Comparison of ENCODE assay signal across 35 cellular contexts in the genomic region with DNA sequence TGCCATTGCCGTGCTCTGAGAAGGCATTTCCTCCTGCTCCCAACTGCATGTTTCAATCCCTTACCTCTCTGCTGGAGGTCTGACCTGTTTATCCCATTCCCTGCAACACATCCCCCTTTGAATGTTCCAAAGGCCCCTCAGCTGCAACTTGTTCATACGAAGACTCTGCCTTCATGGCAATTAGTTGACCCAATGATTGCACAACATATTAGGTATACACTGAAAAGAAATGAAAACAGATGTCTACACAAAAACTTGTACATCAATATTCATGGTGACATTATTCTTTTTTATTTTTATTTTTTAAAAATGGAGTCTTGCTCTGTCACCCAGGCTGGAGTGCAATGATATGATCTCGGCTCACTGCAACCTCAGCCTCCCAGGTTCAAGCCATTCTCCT. TPM values are rescaled to one million over a fixed set of nuclear protein-coding genes. Genes with fewer than 3 reads are reported as not detected.
DNase-seq lines count a peak whose midpoint lies in the region; ATAC-seq, FAIRE-seq and TF ChIP-seq lines count a peak whose summit lies in the region.
"Had no signal": no experiment of that assay in that cellular context is flagged by ENCODE, and none has a peak within 500 bp of the region (broad histone marks: within the 10 kb centered on the region; RNA-seq: fewer than 3 reads in every experiment).

No MANE protein-coding gene starts in this region.

- no peaks in the 10 kb centered on the region for H3K36me3 Mint-ChIP-seq in stimulated activated effector memory CD8-positive, alpha-beta T cell treated with anti-CD3 and anti-CD28 coated beads, Interleukin-12 subunit alpha, Interleukin-12 subunit beta, amount 100 ng/mL, for 72 hours
- H3K36me3 Mint-ChIP-seq: CD14-positive monocyte had no signal

- H3K56ac ChIP-seq in IMR-90 (ENCODE audit: extremely low read depth, insufficient read depth, low read length), result no peak overlapping the region

- DNase-seq in HepG2 (ENCODE audit: low spot score), result no peak
- DNase-seq in right lobe of liver, result no peak
- no peak for DNase-seq in IMR-90
- no peak for DNase-seq in K562 (ENCODE audit: extremely low read depth in 1 of 4, low spot score in 3 of 4)
- no peak for DNase-seq in stimulated activated effector memory CD8-positive, alpha-beta T cell treated with anti-CD3 and anti-CD28 coated beads, Interleukin-12 subunit alpha, Interleukin-12 subunit beta, amount 100 ng/mL, for 72 hours (ENCODE audit: low spot score in 2 of 2)
- DNase-seq: 8988T; ACHN; AML-193; BE2C; C1 segment of cervical spinal cord; Caco-2; Calu3; CD4-positive, alpha-beta memory T cell; CD4-positive, alpha-beta T cell; CD4-positive, CD25-positive, alpha-beta regulatory T cell; CD8-positive, alpha-beta memory T cell; CD8-positive, alpha-beta T cell; COR-L47; DMS 273 treated with DMSO at 0.1 percent for 48 hours; DMS153; DMS53; DMS79; DMS79 treated with DMSO at 0.1 percent for 48 hours; DND-41; EL had no signal

- in situ Hi-C loops in HepG2 (cut with HindIII; ENCODE audit: extremely low pct_ligation_motif_present, low pct_unique_long_range_greater_than_20kb) (no loop called here), IMR-90 (cut with MboI; ENCODE audit: low sequenced_read_pairs) (no loop called here), K562 (cut with MboI) (no loop called here)

- FAIRE-seq in HepG2 (lab: Jason Lieb, UNC) (no peak), K562 (lab: Jason Lieb, UNC) (no peak)
- FAIRE-seq: A204.1, A549, D721Med had no signal

- no peak overlapping the region for H3K18ac ChIP-seq in IMR-90 (ENCODE audit: low read depth, low read length)

- TF ChIP-seq CTCF in HepG2 (CRISPR knock-in tag; IDR thresholded peaks at IDR 0.05), result no peak
- no peak for TF ChIP-seq CTCF in right lobe of liver (IDR thresholded peaks at IDR 0.05)
- no peak for TF ChIP-seq CTCF in IMR-90 (conservative IDR thresholded peaks at IDR 0.05; ENCODE audit: low read depth, low read length)
- no peak for TF ChIP-seq CTCF in K562 (IDR thresholded peaks at IDR 0.05 in 2 of 3, conservative IDR thresholded peaks at IDR 0.05 in 1 of 3; ENCODE audit: insufficient read depth in 2 of 3, low read depth in 1 of 3, low read length in 3 of 3)

- TF ChIP-seq POLR2A in HepG2 (IDR thresholded peaks at IDR 0.05; ENCODE audit: insufficient read depth in 1 of 2, low read depth in 2 of 2, low read length in 2 of 2), result no peak
- TF ChIP-seq POLR2A in right lobe of liver (IDR thresholded peaks at IDR 0.05), result no peak
- TF ChIP-seq POLR2A in IMR-90 (IDR thresholded peaks at IDR 0.05; ENCODE audit: low read depth, low read length), result no peak
- no peak for TF ChIP-seq POLR2A in K562 (conservative IDR thresholded peaks at IDR 0.05)

- H3K9ac ChIP-seq in HepG2 (ENCODE audit: insufficient read depth, low read depth, low read length) (no peak overlapping the region), IMR-90 (ENCODE audit: low read depth, low read length) (no peak overlapping the region), K562 (ENCODE audit: insufficient read depth in 1 of 2, low read depth in 2 of 2, low read length in 2 of 2) (no peak overlapping the region)
- H3K9ac ChIP-seq: BLaER1; BLaER1 treated with 17β-estradiol and CSF1 and Interleukin-3, amounts not matched to agents 10 nM and 100 nM had no signal

- POLR2A ChIA-PET in HepG2 (lab: Yijun Ruan, JAX) (no interaction called here), IMR-90 (lab: Charles Lee; ENCODE audit: unreplicated experiment) (no interaction called here), K562 (lab: Yijun Ruan, JAX) (no interaction called here)

- H3K79me2 ChIP-seq in HepG2 (ENCODE audit: insufficient read depth, low read length) (no peaks in the 10 kb centered on the region), K562 (ENCODE audit: control insufficient read depth, insufficient read depth, low read length) (no peaks in the 10 kb centered on the region)

- H3K27ac ChIP-seq in HepG2 (ENCODE audit: extremely low read length, insufficient read depth, low read length), result no peak overlapping the region
- no peak overlapping the region for H3K27ac ChIP-seq in right lobe of liver
- H3K27ac ChIP-seq in IMR-90 (ENCODE audit: insufficient read depth, low read length), result no peak overlapping the region
- no peak overlapping the region for H3K27ac ChIP-seq in K562 (ENCODE audit: extremely low read depth, low read depth, low read length)
- H3K27ac ChIP-seq: 22Rv1; A549; BLaER1; BLaER1 treated with 17β-estradiol and CSF1 and Interleukin-3, amounts not matched to agents 10 nM and 100 nM; C4-2B had no signal

- H3K4me2 ChIP-seq in HepG2 (ENCODE audit: low read depth, low read length), result no peak overlapping the region
- H3K4me2 ChIP-seq in IMR-90 (ENCODE audit: low read depth, low read length), result no peak overlapping the region
- H3K4me2 ChIP-seq in K562 (ENCODE audit: insufficient read depth, low read length), result no peak overlapping the region
- H3K4me2 ChIP-seq: A549; BLaER1; BLaER1 treated with 17β-estradiol and CSF1 and Interleukin-3, amounts not matched to agents 10 nM and 100 nM had no signal

- peaks cover 8% of the 10 kb centered on the region for H3K9me3 Mint-ChIP-seq in stimulated activated effector memory CD8-positive, alpha-beta T cell treated with anti-CD3 and anti-CD28 coated beads, Interleukin-12 subunit alpha, Interleukin-12 subunit beta, amount 100 ng/mL, for 72 hours

- 92% methylated on average over 3 of the region's 3 CpGs for WGBS in HepG2 (ENCODE audit: low lambda C conversion rate)
- WGBS in right lobe of liver (ENCODE audit: insufficient coverage, low coverage, low lambda C conversion rate, missing lambda C conversion rate), result 89% methylated on average over 2 of the region's 3 CpGs
- WGBS in IMR-90 (ENCODE audit: extremely low coverage in 2 of 2, insufficient read length in 1 of 2), 2 experiments, result no CpG with 5 or more reads among the region's 3 CpGs
- WGBS in K562 (ENCODE audit: insufficient coverage, low coverage, missing lambda C conversion rate), result 8% methylated on average over 3 of the region's 3 CpGs

- dilution Hi-C loops in IMR-90 (cut with HindIII; ENCODE audit: low sequenced_read_pairs, unreplicated experiment), result no loop called here

- no peak overlapping the region for H2BK120ac ChIP-seq in IMR-90 (ENCODE audit: low read depth, low read length)

- CTCF ChIA-PET in HepG2 (lab: Yijun Ruan, JAX; ENCODE audit: low intra/inter-chr PET ratio, low total read pairs), result no interaction called here
- CTCF ChIA-PET in IMR-90 (lab: Yijun Ruan, JAX), result no interaction called here
- CTCF ChIA-PET in K562 (lab: Yijun Ruan, JAX; ENCODE audit: low intra/inter-chr PET ratio), result no interaction called here

- ATAC-seq in HepG2 (no peak), right lobe of liver (no peak), IMR-90 (ENCODE audit: low read depth) (no peak), K562 (no peak), GM19035 (IDR thresholded peaks at IDR 0.05; ENCODE audit: unreplicated experiment) (no peak)
- no peak for ATAC-seq in stimulated activated effector memory CD8-positive, alpha-beta T cell treated with anti-CD3 and anti-CD28 coated beads, Interleukin-12 subunit alpha, Interleukin-12 subunit beta, amount 100 ng/mL, for 72 hours
- ATAC-seq: A549; CD8-positive, alpha-beta T cell had no signal

- H4K20me1 ChIP-seq in HepG2 (ENCODE audit: insufficient read depth, low read length) (no peaks in the 10 kb centered on the region), IMR-90 (ENCODE audit: insufficient read depth, low read length) (no peaks in the 10 kb centered on the region), K562 (replicated peaks; ENCODE audit: control insufficient read depth, insufficient read depth, low read length) (no peaks in the 10 kb centered on the region)
- H4K20me1 ChIP-seq: BLaER1; BLaER1 treated with 17β-estradiol and CSF1 and Interleukin-3, amounts not matched to agents 10 nM and 100 nM had no signal

- H3K14ac ChIP-seq in IMR-90 (replicated peaks; ENCODE audit: low read depth, low read length), result no peak overlapping the region

- H3K4me3 Mint-ChIP-seq in stimulated activated effector memory CD8-positive, alpha-beta T cell treated with anti-CD3 and anti-CD28 coated beads, Interleukin-12 subunit alpha, Interleukin-12 subunit beta, amount 100 ng/mL, for 72 hours, result no peak overlapping the region
- H3K4me3 Mint-ChIP-seq: B cell; CD14-positive monocyte; CD4-positive, alpha-beta memory T cell; CD4-positive, alpha-beta T cell; CD4-positive, CD25-positive, alpha-beta regulatory T cell; CD8-positive, alpha-beta T cell had no signal

- no peak overlapping the region for H2AK9ac ChIP-seq in IMR-90 (replicated peaks; ENCODE audit: low read depth, low read length, poor library complexity)

- peaks cover 2 to 4% of the 10 kb centered on the region in 2 experiments; a peak in 2 of 5 replicates for H3K36me3 ChIP-seq in HepG2 (replicated peaks in 1 of 2; ENCODE audit: control insufficient read depth in 1 of 2, insufficient read depth in 2 of 2, low read length in 2 of 2)
- H3K36me3 ChIP-seq in right lobe of liver, result no peaks in the 10 kb centered on the region
- no peaks in the 10 kb centered on the region for H3K36me3 ChIP-seq in IMR-90 (ENCODE audit: control insufficient read depth, insufficient read depth, low read length)
- H3K36me3 ChIP-seq in K562 (ENCODE audit: control insufficient read depth, insufficient read depth, low read length), result no peaks in the 10 kb centered on the region

- no peak overlapping the region for H3K23ac ChIP-seq in IMR-90 (ENCODE audit: low read depth, low read length)

- H3K27me3 ChIP-seq in HepG2 (ENCODE audit: control insufficient read depth in 1 of 2, insufficient read depth in 2 of 2, low read length in 2 of 2) (no peaks in the 10 kb centered on the region), right lobe of liver (no peaks in the 10 kb centered on the region), IMR-90 (ENCODE audit: control insufficient read depth, insufficient read depth, low read length) (no peaks in the 10 kb centered on the region), K562 (ENCODE audit: control insufficient read depth in 2 of 2, insufficient read depth in 2 of 2, low read length in 2 of 2) (peaks cover 0 to 15% of the 10 kb centered on the region in 2 experiments; a peak in 3 of 5 replicates)
- H3K27me3 ChIP-seq: BE2C; BLaER1; BLaER1 treated with 17β-estradiol and CSF1 and Interleukin-3, amounts not matched to agents 10 nM and 100 nM had no signal

- no peak overlapping the region for H2BK20ac ChIP-seq in IMR-90 (ENCODE audit: low read depth, low read length)

- H2AFZ ChIP-seq in HepG2 (ENCODE audit: low read length) (no peak overlapping the region), IMR-90 (replicated peaks; ENCODE audit: low read length, poor library complexity) (no peak overlapping the region), K562 (ENCODE audit: low read depth, low read length) (no peak overlapping the region)

- H2AK5ac ChIP-seq in IMR-90 (ENCODE audit: low read depth, low read length), result no peak overlapping the region

- H3K9me1 ChIP-seq in IMR-90 (ENCODE audit: insufficient read depth, low read length), result no peaks in the 10 kb centered on the region
- H3K9me1 ChIP-seq in K562 (ENCODE audit: control insufficient read depth, insufficient read depth, low read length), result no peaks in the 10 kb centered on the region

- H3K4me3 ChIP-seq in HepG2 (replicated peaks in 1 of 3; ENCODE audit: insufficient read depth in 1 of 3, low read depth in 2 of 3, low read length in 3 of 3) (no peak overlapping the region), right lobe of liver (no peak overlapping the region), IMR-90 (ENCODE audit: insufficient read depth, low read depth, low read length) (no peak overlapping the region), K562 (no peak overlapping the region)
- H3K4me3 ChIP-seq: A549; BLaER1; BLaER1 treated with 17β-estradiol and CSF1 and Interleukin-3, amounts not matched to agents 10 nM and 100 nM had no signal

- H2BK5ac ChIP-seq in IMR-90 (ENCODE audit: low read depth, low read length, poor library complexity, severe bottlenecking), result no peak overlapping the region

- H3K9me3 ChIP-seq in HepG2 (ENCODE audit: low read length) (peaks cover 12% of the 10 kb centered on the region), right lobe of liver (no peaks in the 10 kb centered on the region), IMR-90 (ENCODE audit: control insufficient read depth, insufficient read depth, low read length) (peaks cover 5% of the 10 kb centered on the region), K562 (replicated peaks; ENCODE audit: control insufficient read depth, insufficient read depth, low read depth, low read length) (0 out of 2 replicates have a peak, but pooled peaks cover 2% of the 10 kb centered on the region)
- H3K9me3 ChIP-seq: BE2C, Caco-2 had no signal

- no peak overlapping the region for H3K27ac Mint-ChIP-seq in stimulated activated effector memory CD8-positive, alpha-beta T cell treated with anti-CD3 and anti-CD28 coated beads, Interleukin-12 subunit alpha, Interleukin-12 subunit beta, amount 100 ng/mL, for 72 hours
- H3K27ac Mint-ChIP-seq: B cell; CD14-positive monocyte; CD4-positive, alpha-beta memory T cell; CD4-positive, alpha-beta T cell; CD4-positive, CD25-positive, alpha-beta regulatory T cell; CD8-positive, alpha-beta T cell had no signal

- H4K5ac ChIP-seq in IMR-90 (ENCODE audit: low read depth, low read length), result no peak overlapping the region

- H3K4ac ChIP-seq in IMR-90 (ENCODE audit: low read depth, low read length), result no peak overlapping the region

- H3K79me1 ChIP-seq in IMR-90 (ENCODE audit: low read depth in 1 of 2, low read length in 2 of 2), result no peaks in the 10 kb centered on the region

- H2BK15ac ChIP-seq in IMR-90 (ENCODE audit: low read depth, low read length), result no peak overlapping the region

- H3K4me1 ChIP-seq in HepG2 (ENCODE audit: insufficient read depth, low read length), result peaks cover 29% of the 10 kb centered on the region
- H3K4me1 ChIP-seq in right lobe of liver, result no peaks in the 10 kb centered on the region
- no peaks in the 10 kb centered on the region for H3K4me1 ChIP-seq in IMR-90 (ENCODE audit: control insufficient read depth, insufficient read depth, low read length)
- peaks cover 0 to 4% of the 10 kb centered on the region in 2 experiments; a peak in 2 of 5 replicates for H3K4me1 ChIP-seq in K562 (replicated peaks in 1 of 2; ENCODE audit: control insufficient read depth in 2 of 2, insufficient read depth in 2 of 2, low read length in 2 of 2)
- H3K4me1 ChIP-seq: A549, BE2C, Caco-2 had no signal

- H3K4me1 Mint-ChIP-seq in stimulated activated effector memory CD8-positive, alpha-beta T cell treated with anti-CD3 and anti-CD28 coated beads, Interleukin-12 subunit alpha, Interleukin-12 subunit beta, amount 100 ng/mL, for 72 hours, result no peaks in the 10 kb centered on the region
- H3K4me1 Mint-ChIP-seq: B cell; CD14-positive monocyte; CD8-positive, alpha-beta memory T cell had no signal

- no peak overlapping the region for H4K91ac ChIP-seq in IMR-90 (ENCODE audit: insufficient read depth, low read depth, low read length)

- no peak for TF ChIP-seq EP300 in HepG2 (IDR thresholded peaks at IDR 0.05; ENCODE audit: low read depth in 2 of 2, low read length in 2 of 2)
- TF ChIP-seq EP300 in HepG2 (CRISPR knock-in tag; IDR thresholded peaks at IDR 0.05; ENCODE audit: borderline replicate concordance), result no peak
- TF ChIP-seq EP300 in K562 (IDR thresholded peaks at IDR 0.05; ENCODE audit: low read length), result no peak

- BruUV-seq in HepG2 (replicated peaks; lab: Mats Ljungman, UMichigan) (no TSS peak), IMR-90 (replicated peaks; lab: Mats Ljungman, UMichigan) (no TSS peak), K562 (replicated peaks; lab: Mats Ljungman, UMichigan) (no TSS peak)

- no peak overlapping the region for H4K8ac ChIP-seq in IMR-90 (ENCODE audit: low read depth in 2 of 2, low read length in 2 of 2)

- TF ChIP-seq RAD21 in HepG2 (CRISPR knock-in tag; IDR thresholded peaks at IDR 0.05) (no peak), IMR-90 (IDR thresholded peaks at IDR 0.05; ENCODE audit: low read length) (no peak), K562 (CRISPR knock-in tag; conservative IDR thresholded peaks at IDR 0.05 in 1 of 2, IDR thresholded peaks at IDR 0.05 in 1 of 2) (no peak)

- intact Hi-C loops in HepG2 (cut with micrococcal nuclease; ENCODE audit: unreplicated experiment), result no loop called here
- intact Hi-C loops in right lobe of liver (cut with DNase I), result no loop called here
- intact Hi-C loops in IMR-90 (cut with micrococcal nuclease), result no loop called here
- intact Hi-C loops in K562 (cut with micrococcal nuclease), result no loop called here

RNA-seq across cellular contexts. Expression of gene STX18, which starts 54.9 kb away (rescaled TPM):
- total RNA-seq in HepG2 (2016; rRNA removed; fragmentation: Illumina TruSeq; extraction: Trizol), result 37.1 and 41.2 TPM in 2 replicates
- total RNA-seq in HepG2 (2016; cell fraction: cytosol; rRNA removed; fragmentation: Illumina TruSeq; extraction: Trizol; ENCODE audit: low read depth), result 11.5 and 14.0 TPM in 2 replicates
- 40.9 and 44.1 TPM in 2 replicates for total RNA-seq in HepG2 (2016; cell fraction: insoluble cytoplasmic fraction; rRNA removed; fragmentation: Illumina TruSeq; extraction: Trizol)
- 12.6 and 15.9 TPM in 2 replicates for total RNA-seq in HepG2 (2016; cell fraction: membrane; rRNA removed; fragmentation: Illumina TruSeq; extraction: Trizol)
- total RNA-seq in HepG2 (2016; cell fraction: nucleus; rRNA removed; fragmentation: Illumina TruSeq; extraction: Trizol), result 24.4 and 27.9 TPM in 2 replicates
- 23.9 TPM in 2 replicates for polyA plus RNA-seq in HepG2 (2011; rRNA removed)
- 17.9 and 20.1 TPM in 2 replicates for polyA plus RNA-seq in HepG2 (2011; cell fraction: cytosol; rRNA removed)
- 24.6 and 26.7 TPM in 2 replicates for polyA plus RNA-seq in HepG2 (2011; cell fraction: nucleus; rRNA removed)
- 22.7 and 31.3 TPM in 2 replicates for polyA plus RNA-seq in HepG2 (2012)
- 4.8 and 5.9 TPM in 2 replicates for polyA plus RNA-seq in HepG2 (2016; cell fraction: cytosol; fragmentation: Illumina TruSeq; extraction: Trizol; ENCODE audit: low read depth)
- 50.8 and 51.9 TPM in 2 replicates for polyA plus RNA-seq in HepG2 (2016; cell fraction: insoluble cytoplasmic fraction; fragmentation: Illumina TruSeq; extraction: Trizol; ENCODE audit: low read depth)
- 7.5 and 10.0 TPM in 2 replicates for polyA plus RNA-seq in HepG2 (2016; cell fraction: membrane; fragmentation: Illumina TruSeq; extraction: Trizol; ENCODE audit: low read depth)
- polyA plus RNA-seq in HepG2 (2016; cell fraction: nucleus; fragmentation: Illumina TruSeq; extraction: Trizol; ENCODE audit: insufficient read depth, low read depth), result 47.1 and 53.3 TPM in 2 replicates
- polyA minus RNA-seq in HepG2 (2011; rRNA and poly(A)+ RNA removed; ENCODE audit: low replicate concordance), result 11.7 and 20.0 TPM in 2 replicates
- polyA minus RNA-seq in HepG2 (2011; cell fraction: cytosol; rRNA and poly(A)+ RNA removed), result 8.2 and 11.2 TPM in 2 replicates
- 42.9 and 44.3 TPM in 2 replicates for polyA minus RNA-seq in HepG2 (2011; cell fraction: nucleus; rRNA and poly(A)+ RNA removed)
- 10 to 100 TPM; 11.7 to 18.4 (median 15.8) TPM for total RNA-seq in right lobe of liver
- total RNA-seq in IMR-90 (2012; rRNA removed), result 20.1 and 26.9 TPM in 2 replicates
- 20.2 and 23.4 TPM in 2 replicates for polyA plus RNA-seq in IMR-90 (2012; rRNA removed)
- 28.5 and 38.9 TPM in 2 replicates for polyA plus RNA-seq in IMR-90 (2012; cell fraction: cytosol; rRNA removed)
- 32.2 and 66.6 TPM in 2 replicates for polyA plus RNA-seq in IMR-90 (2012; cell fraction: nucleus; rRNA removed; ENCODE audit: low replicate concordance)
- total RNA-seq in K562 (2011; cell fraction: chromatin; rRNA removed; ENCODE audit: low replicate concordance), result 32.0 and 52.5 TPM in 2 replicates
- 17.0 and 17.2 TPM in 2 replicates for total RNA-seq in K562 (2011; cell fraction: nucleolus; rRNA removed)
- 26.4 and 28.0 TPM in 2 replicates for total RNA-seq in K562 (2011; cell fraction: nucleoplasm; rRNA removed)
- total RNA-seq in K562 (2014; rRNA removed), result 18.5 and 22.7 TPM in 2 replicates
- total RNA-seq in K562 (2014; rRNA removed; fragmentation: Illumina TruSeq; extraction: Trizol), result 26.3 and 28.2 TPM in 2 replicates
- 22.7 and 22.8 TPM in 2 replicates for total RNA-seq in K562 (2015; rRNA removed; fragmentation: Illumina TruSeq; extraction: Trizol)
- total RNA-seq in K562 (2021), result 20.3 and 20.6 TPM in 2 replicates
- 21.5 and 24.9 TPM in 2 replicates for polyA plus RNA-seq in K562 (2011; rRNA removed)
- 13.4 and 14.4 TPM in 2 replicates for polyA plus RNA-seq in K562 (2011; cell fraction: cytosol; rRNA removed)
- polyA plus RNA-seq in K562 (2011; cell fraction: nucleus; rRNA removed), result 28.2 and 30.1 TPM in 2 replicates
- polyA plus RNA-seq in K562 (2012), result 19.0 and 19.6 TPM in 2 replicates
- 30.9 and 41.7 TPM in 2 replicates for polyA plus RNA-seq in K562 (2014; fragmentation: Illumina TruSeq; extraction: Trizol)
- polyA plus RNA-seq in K562 (2014; fragmentation: Nextera tagmentation; extraction: Ambion mirVana), result 1 to 10 TPM; 6.2 to 6.7 TPM
- polyA plus RNA-seq in K562 (2014; rRNA removed), result 22.8 and 23.1 TPM in 2 replicates
- 19.9 and 29.4 TPM in 2 replicates for polyA minus RNA-seq in K562 (2011; rRNA and poly(A)+ RNA removed)
- 7.5 and 9.5 TPM in 2 replicates for polyA minus RNA-seq in K562 (2011; cell fraction: cytosol; rRNA and poly(A)+ RNA removed)
- 14.1 and 31.0 TPM in 2 replicates for polyA minus RNA-seq in K562 (2011; cell fraction: nucleus; rRNA and poly(A)+ RNA removed)

Comparison
In these comparisons a context has a peak if more than half of its experiments do, and no peak if none do; other contexts are left out.
1. Of the 241 proteins assayed by ChIP-seq in both HepG2 and K562: peak only in HepG2: none; only in K562: none; in both: CEBPB; in neither: 239; mixed calls (peak in some experiments, not most) for 1.